Comparison of ENCODE assay signal across 24 cellular contexts in the genomic region with DNA sequence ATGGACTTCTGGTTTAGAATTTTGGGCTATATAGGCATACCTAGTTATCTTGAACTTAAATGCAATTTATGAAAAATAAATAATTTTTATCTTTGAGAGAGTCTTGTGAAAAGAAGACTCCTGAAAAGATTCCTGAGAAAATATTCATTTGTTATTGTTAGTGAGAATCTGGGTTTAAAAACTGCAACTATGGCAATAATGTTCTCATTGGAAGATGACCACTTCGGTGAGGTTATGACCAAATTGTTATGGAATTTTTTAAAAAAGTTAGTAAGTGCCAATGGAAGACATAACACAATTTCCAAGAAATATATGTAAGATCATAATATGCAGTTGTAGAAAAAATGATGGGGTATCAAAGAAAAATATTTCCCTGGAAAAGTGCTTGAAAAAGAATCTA.
"Had no signal": no experiment of that assay in that cellular context is flagged by ENCODE, and none has a peak within 500 bp of the region (broad histone marks: within the 10 kb centered on the region; RNA-seq: fewer than 3 reads in every experiment).

No MANE protein-coding gene starts in this region.

- H3K27ac ChIP-seq: KMS-11, Peyer's patch, RWPE1, SJSA1 had no signal

- H3K27me3 ChIP-seq: MG63, Peyer's patch, SJSA1 had no signal

- H3K4me3 ChIP-seq: MG63, Peyer's patch, SJSA1 had no signal

- H3K4me1 ChIP-seq: Peyer's patch, SJSA1 had no signal

- H3K9ac ChIP-seq: KMS-11 had no signal

- DNase-seq: activated CD4-positive, alpha-beta T cell treated with anti-CD3 and anti-CD28 coated beads for 48 hours; activated CD4-positive, alpha-beta T cell treated with anti-CD3 and anti-CD28 coated beads, Interleukin-2, amount 50 U/mL, for 4 hours; activated CD4-positive, CD25-positive, alpha-beta regulatory T cell treated with anti-CD3 and anti-CD28 coated beads, Interleukin-2, amount 50 U/mL, for 72 hours; activated CD8-positive, alpha-beta memory T cell treated with anti-CD3 and anti-CD28 coated beads, Interleukin-2, amount 10 ng/mL, durations not matched to agents 7 days and 5 days; activated effector memory CD4-positive, alpha-beta T cell treated with anti-CD3 and anti-CD28 coated beads, Interleukin-2, amount 50 U/mL, for 16 hours; activated naive CD4-positive, alpha-beta T cell treated with Interleukin-2 at 50 U/mL for 16 hours; activated T-cell treated with anti-CD3 and anti-CD28 coated beads, Interleukin-2, amount 50 U/mL, for 4 hours; MG63; MV-4-11; NCI-H1092 treated with DMSO at 0.1 percent for 48 hours; NCI-H1417 treated with DMSO at 0.1 percent for 48 hours; NCI-H1694; NCI-H2029; NCI-H2107; NCI-H2171 treated with DMSO at 0.1 percent for 48 hours; NCI-H226; NCI-H510A; NCI-H526 treated with DMSO at 0.1 percent for 48 hours; NK-92 treated with Interleukin-12 subunit alpha and Interleukin-12 subunit beta, amount 100 ng/mL, for 24 hours; Peyer's patch; SHP77 had no signal

- H3K36me3 ChIP-seq: MG63, Peyer's patch, SJSA1 had no signal

- H3K9me3 ChIP-seq: MG63, Peyer's patch, SJSA1 had no signal
